Comparison of ENCODE assay signal across 9 cellular contexts in genomic region chr13:78875792-78876580, GRCh38.
DNase-seq lines count a peak whose midpoint lies in the region; ATAC-seq and TF ChIP-seq lines count a peak whose summit lies in the region.
"Had no signal": no experiment of that assay in that cellular context is flagged by ENCODE, and none has a peak within 500 bp of the region (broad histone marks: within the 10 kb centered on the region; RNA-seq: fewer than 3 reads in every experiment).

No MANE protein-coding gene starts in this region.

- CTCF ChIA-PET in activated CD4-positive, alpha-beta memory T cell treated with anti-CD3 and anti-CD28 coated beads, Interleukin-2, amount 10 ng/mL, durations not matched to agents 7 days and 5 days (lab: Charles Lee), result no interaction called here

- DNase-seq in GM12865 (ENCODE audit: low read depth) (peak; percentile 62), dorsolateral prefrontal cortex (no peak), midbrain (lab: John Stamatoyannopoulos, UW) (no peak)
- DNase-seq in activated CD4-positive, alpha-beta memory T cell treated with anti-CD3 and anti-CD28 coated beads, Interleukin-2, amount 10 ng/mL, durations not matched to agents 7 days and 5 days, result peak; percentile 21
- DNase-seq in effector memory CD8-positive, alpha-beta T cell, result no peak

- ATAC-seq in GM19324 (IDR thresholded peaks at IDR 0.05; ENCODE audit: low FRiP score, unreplicated experiment) (peak; percentile 80), HG03432 (IDR thresholded peaks at IDR 0.05; ENCODE audit: unreplicated experiment) (peak; percentile 71), HG03045 (IDR thresholded peaks at IDR 0.05; ENCODE audit: unreplicated experiment) (no peak)
- no peak for ATAC-seq in effector memory CD8-positive, alpha-beta T cell (replicated peaks)

- H3K4me3 ChIP-seq in GM12865 (ENCODE audit: low read depth, low read length), result no peak overlapping the region
- H3K4me3 ChIP-seq in dorsolateral prefrontal cortex, result no peak overlapping the region

- POLR2A ChIA-PET in activated CD4-positive, alpha-beta memory T cell treated with anti-CD3 and anti-CD28 coated beads, Interleukin-2, amount 10 ng/mL, durations not matched to agents 7 days and 5 days (lab: Charles Lee), result no interaction called here

- TF ChIP-seq CTCF in GM12865 (IDR thresholded peaks at IDR 0.05; ENCODE audit: insufficient read depth, low read depth, low read length, missing control alignments) (peak; percentile 36), dorsolateral prefrontal cortex (IDR thresholded peaks at IDR 0.05 in 54 of 56, conservative IDR thresholded peaks at IDR 0.05 in 2 of 56; ENCODE audit: low read depth in 1 of 56, partially characterized antibody in 56 of 56) (no peak)

- H3K27me3 ChIP-seq in dorsolateral prefrontal cortex, result peaks cover 0 to 15% (median 0%) of the 10 kb centered on the region in 45 donors

- no peak overlapping the region for H3K4me3 Mint-ChIP-seq in activated CD4-positive, alpha-beta memory T cell treated with anti-CD3 and anti-CD28 coated beads, Interleukin-2, amount 10 ng/mL, durations not matched to agents 7 days and 5 days
- H3K4me3 Mint-ChIP-seq in effector memory CD8-positive, alpha-beta T cell, result no peak overlapping the region
- H3K4me3 Mint-ChIP-seq: dendritic cell treated with granulocyte-macrophage colony-stimulating factor and Interleukin-4, amounts not matched to agents 40 ng/mL and 50 ng/mL, for 4 days had no signal

- H3K27ac Mint-ChIP-seq in activated CD4-positive, alpha-beta memory T cell treated with anti-CD3 and anti-CD28 coated beads, Interleukin-2, amount 10 ng/mL, durations not matched to agents 7 days and 5 days, result no peak overlapping the region
- H3K27ac Mint-ChIP-seq in effector memory CD8-positive, alpha-beta T cell, result no peak overlapping the region
- H3K27ac Mint-ChIP-seq: dendritic cell treated with granulocyte-macrophage colony-stimulating factor and Interleukin-4, amounts not matched to agents 40 ng/mL and 50 ng/mL, for 4 days had no signal

- H3K27ac ChIP-seq in dorsolateral prefrontal cortex, result no peak overlapping the region

- H3K27me3 Mint-ChIP-seq in activated CD4-positive, alpha-beta memory T cell treated with anti-CD3 and anti-CD28 coated beads, Interleukin-2, amount 10 ng/mL, durations not matched to agents 7 days and 5 days, result no peaks in the 10 kb centered on the region
- H3K27me3 Mint-ChIP-seq in effector memory CD8-positive, alpha-beta T cell, result peaks cover 3 to 6% of the 10 kb centered on the region in 2 donors
- H3K27me3 Mint-ChIP-seq: dendritic cell treated with granulocyte-macrophage colony-stimulating factor and Interleukin-4, amounts not matched to agents 40 ng/mL and 50 ng/mL, for 4 days had no signal

- H3K9me3 Mint-ChIP-seq in activated CD4-positive, alpha-beta memory T cell treated with anti-CD3 and anti-CD28 coated beads, Interleukin-2, amount 10 ng/mL, durations not matched to agents 7 days and 5 days, result no peaks in the 10 kb centered on the region
- H3K9me3 Mint-ChIP-seq in effector memory CD8-positive, alpha-beta T cell, result peaks cover 0 to 3% of the 10 kb centered on the region in 2 donors

- H3K36me3 Mint-ChIP-seq in activated CD4-positive, alpha-beta memory T cell treated with anti-CD3 and anti-CD28 coated beads, Interleukin-2, amount 10 ng/mL, durations not matched to agents 7 days and 5 days (ENCODE audit: low read depth), result no peaks in the 10 kb centered on the region
- no peaks in the 10 kb centered on the region for H3K36me3 Mint-ChIP-seq in effector memory CD8-positive, alpha-beta T cell (ENCODE audit: insufficient read depth)

- intact Hi-C loops in dorsolateral prefrontal cortex (cut with DNase I), result no loop called here

- no peaks in the 10 kb centered on the region for H3K4me1 Mint-ChIP-seq in activated CD4-positive, alpha-beta memory T cell treated with anti-CD3 and anti-CD28 coated beads, Interleukin-2, amount 10 ng/mL, durations not matched to agents 7 days and 5 days
- H3K4me1 Mint-ChIP-seq in effector memory CD8-positive, alpha-beta T cell (ENCODE audit: low read depth in 2 of 2), result no peaks in the 10 kb centered on the region

Comparison
In these comparisons a context has a peak if more than half of its experiments do, and no peak if none do; other contexts are left out.
1. DNase-seq: peak in GM12865 (single experiment) and activated CD4-positive, alpha-beta memory T cell treated with anti-CD3 and anti-CD28 coated beads, Interleukin-2, amount 10 ng/mL, durations not matched to agents 7 days and 5 days (single experiment); none in dorsolateral prefrontal cortex (0 of 10), midbrain (single experiment) and effector memory CD8-positive, alpha-beta T cell (0 of 3).
2. ATAC-seq: peak in GM19324 (single experiment) and HG03432 (single experiment); none in HG03045 (single experiment) and effector memory CD8-positive, alpha-beta T cell (single experiment).